25 cellular contexts compared by ENCODE assay signal in genomic region chr12:42761601-42762350, GRCh38.
A peak's percentile ranks its signal among the peaks of the same experiment; 100 is the strongest.
DNase-seq lines count a peak whose midpoint lies in the region; ATAC-seq, FAIRE-seq and TF ChIP-seq lines count a peak whose summit lies in the region.
"Had no signal": no experiment of that assay in that cellular context is flagged by ENCODE, and none has a peak within 500 bp of the region (broad histone marks: within the 10 kb centered on the region; RNA-seq: fewer than 3 reads in every experiment).

No MANE protein-coding gene starts in this region.

- no peaks in the 10 kb centered on the region for H3K9me3 Mint-ChIP-seq in activated naive CD8-positive, alpha-beta T cell treated with anti-CD3 and anti-CD28 coated beads, Interleukin-2, amount 50 U/mL, for 24 hours
- H3K9me3 Mint-ChIP-seq in activated T-helper 17 cell treated with anti-CD3 and anti-CD28 coated beads, Interleukin-2, amount 50 U/mL, for 72 hours, result peaks cover 4% of the 10 kb centered on the region
- H3K9me3 Mint-ChIP-seq: activated naive CD8-positive, alpha-beta T cell treated with anti-CD3 and anti-CD28 coated beads for 36 hours; CD8-positive, alpha-beta T cell; stimulated activated naive CD8-positive, alpha-beta T cell treated with anti-CD3 and anti-CD28 coated beads, Interleukin-15, Interleukin-2, amounts not matched to agents 100 ng/mL and 50 ng/mL, for 24 hours had no signal

- RAD21 ChIA-PET in GM12878 (lab: Charles Lee; ENCODE audit: unreplicated experiment), result interaction anchor here (0.6 kb wide), 1 partner anchor 46 kb away, joined by 3 read pairs; no protein-coding TSS in a partner anchor

- no peak overlapping the region for H3K4me2 ChIP-seq in GM12878 (ENCODE audit: control insufficient read depth, insufficient read depth)
- H3K4me2 ChIP-seq in neural cell (ENCODE audit: low read length), result peak overlapping the region; percentile 32

- H3K4me1 ChIP-seq in GM12878 (ENCODE audit: control insufficient read depth, insufficient read depth, low read length), result peaks cover 24% of the 10 kb centered on the region

- DNase-seq in EL, result peak; percentile 54
- DNase-seq in H54 (ENCODE audit: insufficient read length, low spot score), result no peak
- no peak for DNase-seq in GM12878 (ENCODE audit: low read depth, low spot score)
- no peak for DNase-seq in NCI-H1694 treated with DMSO at 0.1 percent for 48 hours (lab: John Stamatoyannopoulos, UW)
- DNase-seq in activated naive CD8-positive, alpha-beta T cell treated with anti-CD3 and anti-CD28 coated beads, Interleukin-2, amount 50 U/mL, for 24 hours, result no peak
- DNase-seq: activated CD4-positive, alpha-beta T cell treated with anti-CD3 and anti-CD28 coated beads for 1 hour; activated naive CD8-positive, alpha-beta T cell treated with anti-CD3 and anti-CD28 coated beads for 36 hours; body of pancreas; CD8-positive, alpha-beta T cell; cortex of kidney; DMS79 treated with DMSO at 0.1 percent for 48 hours; heart right ventricle; immature natural killer cell; left ventricle myocardium inferior; mucosa of descending colon; NCI-H1417; NCI-H2107; NCI-H524; SHP77; stimulated activated CD4-positive, alpha-beta T cell treated with anti-CD3 and anti-CD28 coated beads, Interleukin-4, amount 100 ng/mL, for 1 hour; tibial artery had no signal

- H3K4me3 ChIP-seq in GM12878 (no peak overlapping the region), neural cell (ENCODE audit: low read length) (peak overlapping the region; percentile 2)
- H3K4me3 ChIP-seq: body of pancreas, heart right ventricle, left ventricle myocardium inferior, mucosa of descending colon, tibial artery had no signal

- H3K79me2 ChIP-seq in GM12878 (ENCODE audit: control insufficient read depth, insufficient read depth, low read length) (no peaks in the 10 kb centered on the region), neural cell (replicated peaks; ENCODE audit: insufficient read depth, low read length) (no peaks in the 10 kb centered on the region)

- H4K20me1 ChIP-seq in GM12878 (ENCODE audit: control insufficient read depth, insufficient read depth) (no peaks in the 10 kb centered on the region), neural cell (ENCODE audit: insufficient read depth) (no peaks in the 10 kb centered on the region)

- H3K27me3 ChIP-seq in GM12878 (replicated peaks in 1 of 2; ENCODE audit: control insufficient read depth in 2 of 2, insufficient read depth in 2 of 2, low read length in 1 of 2), result no peaks in the 10 kb centered on the region
- no peaks in the 10 kb centered on the region for H3K27me3 ChIP-seq in neural cell (ENCODE audit: insufficient read depth, low read depth, low read length)
- H3K27me3 ChIP-seq: body of pancreas, heart right ventricle, tibial artery had no signal

- WGBS in GM12878 (ENCODE audit: insufficient coverage, insufficient replicate concordance, low lambda C conversion rate, missing lambda C conversion rate), result 72% methylated on average over 4 of the region's 4 CpGs

- BruUV-seq in GM12878 (replicated peaks; lab: Mats Ljungman, UMichigan), result no TSS peak

- no peaks in the 10 kb centered on the region for H3K27me3 Mint-ChIP-seq in activated naive CD8-positive, alpha-beta T cell treated with anti-CD3 and anti-CD28 coated beads, Interleukin-2, amount 50 U/mL, for 24 hours
- H3K27me3 Mint-ChIP-seq in activated T-helper 17 cell treated with anti-CD3 and anti-CD28 coated beads, Interleukin-2, amount 50 U/mL, for 72 hours, result no peaks in the 10 kb centered on the region
- H3K27me3 Mint-ChIP-seq: activated naive CD8-positive, alpha-beta T cell treated with anti-CD3 and anti-CD28 coated beads for 36 hours; stimulated activated naive CD8-positive, alpha-beta T cell treated with anti-CD3 and anti-CD28 coated beads, Interleukin-15, Interleukin-2, amounts not matched to agents 100 ng/mL and 50 ng/mL, for 24 hours had no signal

- H3K9me3 ChIP-seq in GM12878 (replicated peaks; ENCODE audit: control insufficient read depth, insufficient read depth, low read length) (no peaks in the 10 kb centered on the region), neural cell (ENCODE audit: low read length) (no peaks in the 10 kb centered on the region)
- H3K9me3 ChIP-seq: body of pancreas, heart right ventricle, left ventricle myocardium inferior, mucosa of descending colon, tibial artery had no signal

- H3F3A ChIP-seq in neural cell (ENCODE audit: insufficient read depth, low read length, poor library complexity, severe bottlenecking), result peaks cover 7% of the 10 kb centered on the region

- TF ChIP-seq EP300 in GM12878 (IDR thresholded peaks at IDR 0.05; ENCODE audit: borderline replicate concordance in 1 of 2, control insufficient read depth in 1 of 2, low read depth in 2 of 2, low read length in 2 of 2) (no peak), neural cell (conservative IDR thresholded peaks at IDR 0.05; ENCODE audit: poor library complexity, severe bottlenecking) (no peak)

- no peaks in the 10 kb centered on the region for H3K9me2 ChIP-seq in neural cell (ENCODE audit: insufficient read depth, low read length)

- H3K9ac ChIP-seq in GM12878 (ENCODE audit: control insufficient read depth, insufficient read depth, low read length) (no peak overlapping the region), neural cell (ENCODE audit: low read length) (peak overlapping the region; percentile 42)

- SMC1A ChIA-PET in GM12878 (lab: Charles Lee; ENCODE audit: uncharacterized antibody, unreplicated experiment), result interaction anchor here (1.0 kb wide), 2 partner anchors 131 to 313 kb away, joined by 3 read pairs; no protein-coding TSS in a partner anchor

- POLR2A ChIA-PET in GM12878 (lab: Charles Lee), result no interaction called here

- H3K27ac Mint-ChIP-seq in activated naive CD8-positive, alpha-beta T cell treated with anti-CD3 and anti-CD28 coated beads, Interleukin-2, amount 50 U/mL, for 24 hours, result no peak overlapping the region
- H3K27ac Mint-ChIP-seq in activated T-helper 17 cell treated with anti-CD3 and anti-CD28 coated beads, Interleukin-2, amount 50 U/mL, for 72 hours, result no peak overlapping the region
- H3K27ac Mint-ChIP-seq: activated naive CD8-positive, alpha-beta T cell treated with anti-CD3 and anti-CD28 coated beads for 36 hours; CD8-positive, alpha-beta T cell; immature natural killer cell; stimulated activated naive CD8-positive, alpha-beta T cell treated with anti-CD3 and anti-CD28 coated beads, Interleukin-15, Interleukin-2, amounts not matched to agents 100 ng/mL and 50 ng/mL, for 24 hours had no signal

- in situ Hi-C loops in GM12878 (cut with MboI), result no loop called here

- H3K4me1 Mint-ChIP-seq in activated naive CD8-positive, alpha-beta T cell treated with anti-CD3 and anti-CD28 coated beads, Interleukin-2, amount 50 U/mL, for 24 hours, result no peaks in the 10 kb centered on the region
- H3K4me1 Mint-ChIP-seq in activated T-helper 17 cell treated with anti-CD3 and anti-CD28 coated beads, Interleukin-2, amount 50 U/mL, for 72 hours, result no peaks in the 10 kb centered on the region
- H3K4me1 Mint-ChIP-seq: activated naive CD8-positive, alpha-beta T cell treated with anti-CD3 and anti-CD28 coated beads for 36 hours; immature natural killer cell had no signal

- H3K36me3 ChIP-seq in GM12878 (ENCODE audit: control insufficient read depth in 2 of 2, insufficient read depth in 2 of 2, low read length in 1 of 2), result no peaks in the 10 kb centered on the region
- no peaks in the 10 kb centered on the region for H3K36me3 ChIP-seq in neural cell (ENCODE audit: insufficient read depth, low read length)
- H3K36me3 ChIP-seq: heart right ventricle, left ventricle myocardium inferior, tibial artery had no signal

- no peak for TF ChIP-seq POLR2A in H54 (IDR thresholded peaks at IDR 0.05; ENCODE audit: low read depth, low read length)
- TF ChIP-seq POLR2A in GM12878 (IDR thresholded peaks at IDR 0.05; ENCODE audit: low read depth, low read length), result no peak

- no peak overlapping the region for H3K4me3 Mint-ChIP-seq in activated naive CD8-positive, alpha-beta T cell treated with anti-CD3 and anti-CD28 coated beads, Interleukin-2, amount 50 U/mL, for 24 hours
- no peak overlapping the region for H3K4me3 Mint-ChIP-seq in activated T-helper 17 cell treated with anti-CD3 and anti-CD28 coated beads, Interleukin-2, amount 50 U/mL, for 72 hours
- H3K4me3 Mint-ChIP-seq: activated naive CD8-positive, alpha-beta T cell treated with anti-CD3 and anti-CD28 coated beads for 36 hours; CD8-positive, alpha-beta T cell; immature natural killer cell; stimulated activated naive CD8-positive, alpha-beta T cell treated with anti-CD3 and anti-CD28 coated beads, Interleukin-15, Interleukin-2, amounts not matched to agents 100 ng/mL and 50 ng/mL, for 24 hours had no signal

- intact Hi-C loops in GM12878 (cut with micrococcal nuclease; ENCODE audit: unreplicated experiment), result loop anchor here (5.0 to 10.0 kb wide), 4 partner anchors 277 to 576 kb away; no protein-coding TSS in a partner anchor

- peak; percentile 14; the same call in 1 of the 3 replicates for ATAC-seq in GM12878
- no peak for ATAC-seq in GM18498 (IDR thresholded peaks at IDR 0.05; ENCODE audit: unreplicated experiment)
- no peak for ATAC-seq in activated naive CD8-positive, alpha-beta T cell treated with anti-CD3 and anti-CD28 coated beads, Interleukin-2, amount 50 U/mL, for 24 hours
- no peak for ATAC-seq in activated T-helper 17 cell treated with anti-CD3 and anti-CD28 coated beads, Interleukin-2, amount 50 U/mL, for 72 hours (replicated peaks)
- ATAC-seq: body of pancreas; CD8-positive, alpha-beta T cell; mucosa of descending colon had no signal

- H3K36me3 Mint-ChIP-seq in activated naive CD8-positive, alpha-beta T cell treated with anti-CD3 and anti-CD28 coated beads, Interleukin-2, amount 50 U/mL, for 24 hours (ENCODE audit: low read depth), result no peaks in the 10 kb centered on the region
- no peaks in the 10 kb centered on the region for H3K36me3 Mint-ChIP-seq in activated T-helper 17 cell treated with anti-CD3 and anti-CD28 coated beads, Interleukin-2, amount 50 U/mL, for 72 hours (ENCODE audit: low read depth)
- H3K36me3 Mint-ChIP-seq: activated naive CD8-positive, alpha-beta T cell treated with anti-CD3 and anti-CD28 coated beads for 36 hours; CD8-positive, alpha-beta T cell; immature natural killer cell had no signal

- FAIRE-seq in H54 (lab: Jason Lieb, UNC), result peak; percentile 70
- FAIRE-seq in GM12878 (lab: Jason Lieb, UNC), result no peak

- H3K27ac ChIP-seq in GM12878 (ENCODE audit: control insufficient read depth, insufficient read depth) (no peak overlapping the region), neural cell (ENCODE audit: low read length) (peak overlapping the region; percentile 86)
- H3K27ac ChIP-seq: body of pancreas, heart right ventricle, left ventricle myocardium inferior, tibial artery had no signal

- CTCF ChIA-PET in GM12878 (lab: Yijun Ruan, JAX), result interaction anchor here (0.8 to 1.2 kb wide), 3 partner anchors 19 to 266 kb away, joined by 3 read pairs; no protein-coding TSS in a partner anchor

- H2AFZ ChIP-seq in GM12878 (ENCODE audit: control insufficient read depth, low read depth, low read length) (no peak overlapping the region), neural cell (ENCODE audit: low read depth, low read length) (no peak overlapping the region)

- TF ChIP-seq RAD21 in GM12878 (IDR thresholded peaks at IDR 0.05; ENCODE audit: insufficient read depth, low read depth, low read length) (no peak), neural cell (conservative IDR thresholded peaks at IDR 0.05) (no peak)

- TF ChIP-seq CTCF in GM12878 (IDR thresholded peaks at IDR 0.05 in 2 of 3, conservative IDR thresholded peaks at IDR 0.05 in 1 of 3; ENCODE audit: control insufficient read depth in 2 of 3, extremely low read depth in 1 of 3, insufficient read depth in 1 of 3, low read depth in 3 of 3, low read length in 3 of 3) (no peak), neural cell (IDR thresholded peaks at IDR 0.05; ENCODE audit: poor library complexity, severe bottlenecking) (no peak)
